ENCODE assay signal across 28 cellular contexts in the genomic region with DNA sequence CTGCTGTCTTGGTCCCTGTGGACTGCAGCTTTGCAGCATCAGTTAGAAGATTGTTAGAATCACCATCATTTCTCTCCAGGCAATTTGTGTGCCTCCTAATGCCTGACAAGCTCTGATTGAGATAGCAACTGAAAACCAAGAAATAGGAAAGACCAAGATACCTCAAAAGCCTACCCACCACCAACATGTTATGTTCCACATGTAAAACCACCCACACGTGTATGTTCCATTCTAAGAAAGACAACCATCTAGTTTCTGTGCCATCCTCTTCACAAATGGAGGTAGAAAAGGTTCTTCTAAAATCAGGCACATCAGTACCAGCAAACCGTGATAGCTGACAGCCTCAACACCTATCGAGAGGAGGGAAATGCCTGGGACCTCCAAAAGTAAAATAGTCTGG. TPM values are rescaled to one million over a fixed set of nuclear protein-coding genes. Genes with fewer than 3 reads are reported as not detected.
DNase-seq lines count a peak whose midpoint lies in the region; ATAC-seq and TF ChIP-seq lines count a peak whose summit lies in the region.
"Had no signal": no experiment of that assay in that cellular context is flagged by ENCODE, and none has a peak within 500 bp of the region (broad histone marks: within the 10 kb centered on the region; RNA-seq: fewer than 3 reads in every experiment).

No MANE protein-coding gene starts in this region.

- peaks cover 22% of the 10 kb centered on the region for H3K4me1 Mint-ChIP-seq in activated CD4-positive, alpha-beta T cell treated with anti-CD3 and anti-CD28 coated beads for 36 hours
- peaks cover 33% of the 10 kb centered on the region for H3K4me1 Mint-ChIP-seq in activated CD4-positive, alpha-beta T cell treated with anti-CD3 and anti-CD28 coated beads, Interleukin-2, amount 10 ng/mL, durations not matched to agents 7 days and 5 days
- H3K4me1 Mint-ChIP-seq in natural killer cell: no peaks in the 10 kb centered on the region
- H3K4me1 Mint-ChIP-seq in natural killer cell treated with Interleukin-12 subunit alpha and Interleukin-12 subunit beta and Interleukin-15 and Interleukin-18, amount 100 ng/mL, for 72 hours (ENCODE audit: low read depth in 2 of 2): no peaks in the 10 kb centered on the region
- peaks cover under 1 to 17% of the 10 kb centered on the region in 2 donors for H3K4me1 Mint-ChIP-seq in immature natural killer cell
- H3K4me1 Mint-ChIP-seq: brain, nephron had no signal

- intact Hi-C loops in activated CD4-positive, alpha-beta T cell treated with anti-CD3 and anti-CD28 coated beads for 36 hours (cut with DNase I, micrococcal nuclease): no loop called here
- intact Hi-C loops in natural killer cell (cut with micrococcal nuclease): no loop called here

- POLR2A ChIA-PET in activated CD4-positive, alpha-beta T cell treated with anti-CD3 and anti-CD28 coated beads for 36 hours (lab: Charles Lee): interaction anchor here (1.3 kb wide), 1 partner anchor 8 kb away, joined by 3 read pairs; no protein-coding TSS in a partner anchor
- POLR2A ChIA-PET in activated CD4-positive, alpha-beta T cell treated with anti-CD3 and anti-CD28 coated beads, Interleukin-2, amount 10 ng/mL, durations not matched to agents 7 days and 5 days (lab: Charles Lee): no interaction called here

- no peaks in the 10 kb centered on the region for H3K27me3 Mint-ChIP-seq in activated CD4-positive, alpha-beta T cell treated with anti-CD3 and anti-CD28 coated beads for 36 hours
- no peaks in the 10 kb centered on the region for H3K27me3 Mint-ChIP-seq in activated CD4-positive, alpha-beta T cell treated with anti-CD3 and anti-CD28 coated beads, Interleukin-2, amount 10 ng/mL, durations not matched to agents 7 days and 5 days
- H3K27me3 Mint-ChIP-seq in natural killer cell (ENCODE audit: low read depth in 2 of 2) (no peaks in the 10 kb centered on the region), immature natural killer cell (ENCODE audit: low read depth in 3 of 3) (peaks cover 0 to 2% (median 0%) of the 10 kb centered on the region in 3 donors)
- H3K27me3 Mint-ChIP-seq in natural killer cell treated with Interleukin-12 subunit alpha and Interleukin-12 subunit beta and Interleukin-15 and Interleukin-18, amount 100 ng/mL, for 72 hours: no peaks in the 10 kb centered on the region
- H3K27me3 Mint-ChIP-seq: brain; stimulated activated memory B cell treated with anti-CD40 and anti-IgM and Interleukin-4, amounts not matched to agents 10 μg/mL and 1 μg/mL and 100 μg/mL, for 72 hours had no signal

- peak; percentile 66 for ATAC-seq in activated CD4-positive, alpha-beta T cell treated with anti-CD3 and anti-CD28 coated beads for 36 hours
- ATAC-seq in natural killer cell (no peak), HG03432 (IDR thresholded peaks at IDR 0.05; ENCODE audit: unreplicated experiment) (no peak), left lobe of liver (no peak)
- ATAC-seq in natural killer cell treated with Interleukin-12 subunit alpha and Interleukin-12 subunit beta and Interleukin-15 and Interleukin-18, amount 100 ng/mL, for 72 hours: no peak
- ATAC-seq: foreskin keratinocyte; lower lobe of right lung; Panc1; stimulated activated memory B cell treated with anti-CD40 and anti-IgM and Interleukin-4, amounts not matched to agents 10 μg/mL and 1 μg/mL and 100 μg/mL, for 72 hours had no signal

- TF ChIP-seq CTCF in natural killer cell (IDR thresholded peaks at IDR 0.05): no peak

- no peaks in the 10 kb centered on the region for H3K9me3 Mint-ChIP-seq in activated CD4-positive, alpha-beta T cell treated with anti-CD3 and anti-CD28 coated beads for 36 hours (ENCODE audit: low read depth)
- H3K9me3 Mint-ChIP-seq in activated CD4-positive, alpha-beta T cell treated with anti-CD3 and anti-CD28 coated beads, Interleukin-2, amount 10 ng/mL, durations not matched to agents 7 days and 5 days: no peaks in the 10 kb centered on the region
- H3K9me3 Mint-ChIP-seq in natural killer cell: no peaks in the 10 kb centered on the region
- no peaks in the 10 kb centered on the region for H3K9me3 Mint-ChIP-seq in natural killer cell treated with Interleukin-12 subunit alpha and Interleukin-12 subunit beta and Interleukin-15 and Interleukin-18, amount 100 ng/mL, for 72 hours
- no peaks in the 10 kb centered on the region for H3K9me3 Mint-ChIP-seq in immature natural killer cell
- H3K9me3 Mint-ChIP-seq: brain; nephron; stimulated activated memory B cell treated with anti-CD40 and anti-IgM and Interleukin-4, amounts not matched to agents 10 μg/mL and 1 μg/mL and 100 μg/mL, for 72 hours had no signal

- H3K4me3 Mint-ChIP-seq in activated CD4-positive, alpha-beta T cell treated with anti-CD3 and anti-CD28 coated beads for 36 hours: no peak overlapping the region
- H3K4me3 Mint-ChIP-seq in activated CD4-positive, alpha-beta T cell treated with anti-CD3 and anti-CD28 coated beads, Interleukin-2, amount 10 ng/mL, durations not matched to agents 7 days and 5 days: no peak overlapping the region
- H3K4me3 Mint-ChIP-seq in natural killer cell (no peak overlapping the region), immature natural killer cell (no peak overlapping the region)
- no peak overlapping the region for H3K4me3 Mint-ChIP-seq in natural killer cell treated with Interleukin-12 subunit alpha and Interleukin-12 subunit beta and Interleukin-15 and Interleukin-18, amount 100 ng/mL, for 72 hours
- H3K4me3 Mint-ChIP-seq: brain; nephron; stimulated activated memory B cell treated with anti-CD40 and anti-IgM and Interleukin-4, amounts not matched to agents 10 μg/mL and 1 μg/mL and 100 μg/mL, for 72 hours had no signal

- DNase-seq in activated CD4-positive, alpha-beta T cell treated with anti-CD3 and anti-CD28 coated beads for 36 hours: no peak
- DNase-seq in activated CD4-positive, alpha-beta T cell treated with anti-CD3 and anti-CD28 coated beads, Interleukin-2, amount 10 ng/mL, durations not matched to agents 7 days and 5 days: no peak
- DNase-seq in natural killer cell: no peak
- DNase-seq in natural killer cell treated with Interleukin-12 subunit alpha and Interleukin-12 subunit beta and Interleukin-15 and Interleukin-18, amount 100 ng/mL, for 72 hours (ENCODE audit: low spot score): no peak
- DNase-seq in immature natural killer cell: no peak
- DNase-seq in NK-92 treated with Interleukin-12 subunit alpha and Interleukin-12 subunit beta, amount 100 ng/mL, for 24 hours (lab: John Stamatoyannopoulos, UW): no peak
- no peak for DNase-seq in left lobe of liver (ENCODE audit: low spot score)
- DNase-seq: activated effector memory CD4-positive, alpha-beta T cell treated with Interleukin-2 at 50 U/mL for 16 hours; Calu3; DMS79 treated with DMSO at 0.1 percent for 48 hours; esophagus squamous epithelium; foreskin keratinocyte; GDM1; GM23248; Kasumi-1; kidney; lower lobe of right lung; NCI-H1436; NCI-H2081; NCI-H2227 treated with DMSO at 0.1 percent for 48 hours; NCI-H69; ovary; SHP77 had no signal

- peaks cover 45% of the 10 kb centered on the region for H3K36me3 Mint-ChIP-seq in activated CD4-positive, alpha-beta T cell treated with anti-CD3 and anti-CD28 coated beads for 36 hours (ENCODE audit: low read depth)
- H3K36me3 Mint-ChIP-seq in activated CD4-positive, alpha-beta T cell treated with anti-CD3 and anti-CD28 coated beads, Interleukin-2, amount 10 ng/mL, durations not matched to agents 7 days and 5 days (ENCODE audit: low read depth): peaks cover 51% of the 10 kb centered on the region
- H3K36me3 Mint-ChIP-seq in natural killer cell (peaks cover 22% of the 10 kb centered on the region), immature natural killer cell (peaks cover 24 to 44% (median 26%) of the 10 kb centered on the region in 3 donors)
- peaks cover 24% of the 10 kb centered on the region for H3K36me3 Mint-ChIP-seq in natural killer cell treated with Interleukin-12 subunit alpha and Interleukin-12 subunit beta and Interleukin-15 and Interleukin-18, amount 100 ng/mL, for 72 hours

- peak overlapping the region; percentile 48 for H3K27ac Mint-ChIP-seq in activated CD4-positive, alpha-beta T cell treated with anti-CD3 and anti-CD28 coated beads for 36 hours
- H3K27ac Mint-ChIP-seq in activated CD4-positive, alpha-beta T cell treated with anti-CD3 and anti-CD28 coated beads, Interleukin-2, amount 10 ng/mL, durations not matched to agents 7 days and 5 days: no peak overlapping the region
- H3K27ac Mint-ChIP-seq in natural killer cell (peak overlapping the region; percentile 17 to 21), immature natural killer cell (peak overlapping the region in 5 of 6 donors; percentile 34 to 75 (median 56))
- no peak overlapping the region for H3K27ac Mint-ChIP-seq in natural killer cell treated with Interleukin-12 subunit alpha and Interleukin-12 subunit beta and Interleukin-15 and Interleukin-18, amount 100 ng/mL, for 72 hours
- H3K27ac Mint-ChIP-seq: nephron had no signal

- CTCF ChIA-PET in activated CD4-positive, alpha-beta T cell treated with anti-CD3 and anti-CD28 coated beads for 36 hours (lab: Charles Lee): interaction anchor here (0.9 kb wide), 1 partner anchor 109 kb away, joined by 3 read pairs; no protein-coding TSS in a partner anchor
- CTCF ChIA-PET in activated CD4-positive, alpha-beta T cell treated with anti-CD3 and anti-CD28 coated beads, Interleukin-2, amount 10 ng/mL, durations not matched to agents 7 days and 5 days (lab: Charles Lee): interaction anchor here (1.2 kb wide), 1 partner anchor 14 kb away, joined by 4 read pairs; no protein-coding TSS in a partner anchor

RNA-seq across cellular contexts. Expression of a gene that starts 46.9 kb away (rescaled TPM):
- total RNA-seq in activated CD4-positive, alpha-beta T cell treated with anti-CD3 and anti-CD28 coated beads for 36 hours: 10 to 100 TPM; 41.9 to 45.4 TPM
- total RNA-seq in activated CD4-positive, alpha-beta T cell treated with anti-CD3 and anti-CD28 coated beads, Interleukin-2, amount 10 ng/mL, durations not matched to agents 7 days and 5 days: 10 to 100 TPM; 45.7 to 49.4 TPM
- 10 to 100 TPM; 64.4 to 88.7 (median 66.4) TPM for total RNA-seq in natural killer cell
- total RNA-seq in natural killer cell treated with Interleukin-12 subunit alpha and Interleukin-12 subunit beta and Interleukin-15 and Interleukin-18, amount 100 ng/mL, for 72 hours: 100 to 1,000 TPM in 1 of 2 donors, 10 to 100 TPM in 1; 70.0 to 118 TPM
- polyA plus RNA-seq in immature natural killer cell: 10 to 100 TPM in 2 of 3 donors, under 1 TPM in 1; 0.27 to 20.1 (median 13.7) TPM
- total RNA-seq in left lobe of liver: 20.2 TPM

Comparison
In these comparisons a context has a peak if more than half of its experiments do, and no peak if none do; other contexts are left out.
1. H3K27ac Mint-ChIP-seq: peak in activated CD4-positive, alpha-beta T cell treated with anti-CD3 and anti-CD28 coated beads for 36 hours (single experiment), natural killer cell (2 of 2) and immature natural killer cell (5 of 6); none in activated CD4-positive, alpha-beta T cell treated with anti-CD3 and anti-CD28 coated beads, Interleukin-2, amount 10 ng/mL, durations not matched to agents 7 days and 5 days (single experiment) and natural killer cell treated with Interleukin-12 subunit alpha and Interleukin-12 subunit beta and Interleukin-15 and Interleukin-18, amount 100 ng/mL, for 72 hours (0 of 2).